Comparison of ENCODE assay signal across 1 cellular context in genomic region chr16:19555186-19555937, GRCh38.
TF ChIP-seq lines count a peak whose summit lies in the region.

Gene VPS35L, plus strand, starts transcription at chr16:19555703. Its CDS starts 27 bp downstream, at chr16:19555730.

TF ChIP-seq in H1, 55 proteins besides CTCF, POLR2A, EP300 and RAD21:
- no peak; the same call in 1 of the 2 replicates for TF ChIP-seq BRCA1 (IDR thresholded peaks at IDR 0.05; ENCODE audit: low read depth, low read length)
- TF ChIP-seq TAF7 (optimal IDR thresholded peaks at IDR 0.05; ENCODE audit: borderline replicate concordance, low read depth, low read length), result peak; percentile 55
- peak in 1 of 2 experiments; percentile 8; a peak in 1 of 4 replicates for TF ChIP-seq HDAC2 (IDR thresholded peaks at IDR 0.05; ENCODE audit: borderline replicate concordance in 1 of 2, low read depth in 2 of 2, low read length in 2 of 2)
- TF ChIP-seq JUND (IDR thresholded peaks at IDR 0.05; ENCODE audit: low read length), result peak; percentile 95
- no peak for TF ChIP-seq HDAC6 (IDR thresholded peaks at IDR 0.05; ENCODE audit: low read depth, low read length)
- peak; percentile 84 for TF ChIP-seq POLR2AphosphoS5 (IDR thresholded peaks at IDR 0.05; ENCODE audit: low read depth, low read length)
- 0 out of 2 replicates have a peak, but pooled peaks have one; percentile 45 for TF ChIP-seq CHD2 (IDR thresholded peaks at IDR 0.05; ENCODE audit: low read length)
- TF ChIP-seq TBP (IDR thresholded peaks at IDR 0.05; ENCODE audit: low read depth, low read length), result peak; percentile 73
- no peak for TF ChIP-seq NANOG (IDR thresholded peaks at IDR 0.05; ENCODE audit: insufficient read depth, low read depth, low read length, poor library complexity, severe bottlenecking)
- peak; percentile 89 for TF ChIP-seq ATF2 (IDR thresholded peaks at IDR 0.05; ENCODE audit: low read length)
- TF ChIP-seq ASH2L (IDR thresholded peaks at IDR 0.05; ENCODE audit: low read length), result no peak
- TF ChIP-seq SP2 (IDR thresholded peaks at IDR 0.05; ENCODE audit: low read length), result no peak
- TF ChIP-seq TAF1 (IDR thresholded peaks at IDR 0.05; ENCODE audit: low read depth, low read length), result peak; percentile 86
- TF ChIP-seq TEAD4 (IDR thresholded peaks at IDR 0.05; ENCODE audit: low read depth, low read length), result peak; percentile 26; the same call in 1 of the 2 replicates
- no peak for TF ChIP-seq CHD7 (IDR thresholded peaks at IDR 0.05; ENCODE audit: insufficient replicate concordance, low read length)
- no peak for TF ChIP-seq ZNF274 (IDR thresholded peaks at IDR 0.05; ENCODE audit: borderline replicate concordance, extremely low read depth, low read length)
- TF ChIP-seq SP4 (IDR thresholded peaks at IDR 0.05; ENCODE audit: low read length), result peak; percentile 65; the same call in 1 of the 2 replicates
- no peak for TF ChIP-seq EGR1 (IDR thresholded peaks at IDR 0.05; ENCODE audit: borderline replicate concordance, low read depth, low read length)
- TF ChIP-seq RXRA (IDR thresholded peaks at IDR 0.05; ENCODE audit: insufficient read depth, low read depth, low read length), result no peak
- peak; percentile 30; the same call in 1 of the 2 replicates for TF ChIP-seq ATF3 (IDR thresholded peaks at IDR 0.05; ENCODE audit: insufficient read depth, low read depth, low read length)
- TF ChIP-seq CBX5 (IDR thresholded peaks at IDR 0.05; ENCODE audit: low read depth, low read length), result no peak
- TF ChIP-seq EZH2 (IDR thresholded peaks at IDR 0.05; ENCODE audit: low read depth, low read length, severe bottlenecking), result no peak
- TF ChIP-seq JUN (IDR thresholded peaks at IDR 0.05; ENCODE audit: low read depth, low read length), result peak; percentile 66; the same call in 1 of the 2 replicates
- TF ChIP-seq E2F6 (IDR thresholded peaks at IDR 0.05), result peak; percentile 46; the same call in 1 of the 2 replicates
- peak; percentile 28 for TF ChIP-seq KDM4A (IDR thresholded peaks at IDR 0.05; ENCODE audit: low read depth, low read length, severe bottlenecking)
- TF ChIP-seq NRF1 (IDR thresholded peaks at IDR 0.05; ENCODE audit: low read depth, low read length), result no peak
- TF ChIP-seq KDM1A (IDR thresholded peaks at IDR 0.05; ENCODE audit: borderline replicate concordance, low read length), result no peak
- peak; percentile 55 for TF ChIP-seq CTBP2 (IDR thresholded peaks at IDR 0.05; ENCODE audit: borderline replicate concordance, insufficient read depth, insufficient read length, low read length)
- TF ChIP-seq TCF12 (IDR thresholded peaks at IDR 0.05; ENCODE audit: low read depth, low read length), result peak; percentile 69; the same call in 1 of the 2 replicates
- peak; percentile 59 for TF ChIP-seq SIX5 (IDR thresholded peaks at IDR 0.05; ENCODE audit: low read depth, low read length)
- TF ChIP-seq GTF2F1 (IDR thresholded peaks at IDR 0.05; ENCODE audit: borderline replicate concordance, low read depth, low read length), result 0 out of 2 replicates have a peak, but pooled peaks have one; percentile 23
- 0 out of 2 replicates have a peak, but pooled peaks have one; percentile 16 for TF ChIP-seq GABPA (IDR thresholded peaks at IDR 0.05; ENCODE audit: borderline replicate concordance, insufficient read depth, low read length)
- no peak for TF ChIP-seq FOSL1 (IDR thresholded peaks at IDR 0.05; ENCODE audit: insufficient read depth, low read depth, low read length)
- TF ChIP-seq RBBP5 (IDR thresholded peaks at IDR 0.05; ENCODE audit: borderline replicate concordance, low read depth, low read length), result peak; percentile 74
- no peak for TF ChIP-seq RFX5 (IDR thresholded peaks at IDR 0.05; ENCODE audit: borderline replicate concordance, low read depth, low read length)
- peak; percentile 88 for TF ChIP-seq CREB1 (IDR thresholded peaks at IDR 0.05)
- TF ChIP-seq RNF2 (IDR thresholded peaks at IDR 0.05; ENCODE audit: borderline replicate concordance, low read depth, low read length, missing control alignments, poor library complexity, severe bottlenecking), result no peak
- TF ChIP-seq USF2 (IDR thresholded peaks at IDR 0.05; ENCODE audit: low read length), result peak; percentile 79
- TF ChIP-seq POU5F1 (IDR thresholded peaks at IDR 0.05; ENCODE audit: low read depth, low read length), result no peak
- TF ChIP-seq KDM5A (IDR thresholded peaks at IDR 0.05; ENCODE audit: low read length), result peak; percentile 69
- TF ChIP-seq SAP30 (IDR thresholded peaks at IDR 0.05; ENCODE audit: insufficient read depth, insufficient replicate concordance, low read length), result peak; percentile 69
- TF ChIP-seq PHF8 (conservative IDR thresholded peaks at IDR 0.05; ENCODE audit: low read depth, low read length), result peak; percentile 89; the same call in 1 of the 2 replicates
- no peak for TF ChIP-seq SIRT6 (IDR thresholded peaks at IDR 0.05; ENCODE audit: low read length)
- peak; percentile 100 for TF ChIP-seq YY1 (IDR thresholded peaks at IDR 0.05; ENCODE audit: low read depth, low read length)
- TF ChIP-seq CHD1 (IDR thresholded peaks at IDR 0.05; ENCODE audit: low read depth, low read length), result no peak
- TF ChIP-seq SRF (IDR thresholded peaks at IDR 0.05; ENCODE audit: low read depth, low read length), result no peak
- TF ChIP-seq SIN3A (conservative IDR thresholded peaks at IDR 0.05 in 1 of 2, IDR thresholded peaks at IDR 0.05 in 1 of 2; ENCODE audit: low read depth in 1 of 2, low read length in 2 of 2), result peak in 1 of 2 experiments; percentile 93; a peak in 3 of 4 replicates
- TF ChIP-seq BACH1 (IDR thresholded peaks at IDR 0.05; ENCODE audit: low read length), result peak; percentile 84
- TF ChIP-seq MAX (IDR thresholded peaks at IDR 0.05), result peak; percentile 81
- no peak for TF ChIP-seq CBX8 (IDR thresholded peaks at IDR 0.05; ENCODE audit: borderline replicate concordance, low read depth, low read length)
- TF ChIP-seq SUZ12 (IDR thresholded peaks at IDR 0.05; ENCODE audit: low read length), result no peak
- TF ChIP-seq CEBPB (IDR thresholded peaks at IDR 0.05; ENCODE audit: low read depth, low read length), result 0 out of 2 replicates have a peak, but pooled peaks have one; percentile 27
- no peak for TF ChIP-seq BCL11A (IDR thresholded peaks at IDR 0.05; ENCODE audit: low read depth in 2 of 2, low read length in 2 of 2)
- TF ChIP-seq SP1 (IDR thresholded peaks at IDR 0.05; ENCODE audit: low read depth, low read length), result no peak; the same call in 1 of the 2 replicates
- peak; percentile 67; the same call in 1 of the 2 replicates for TF ChIP-seq MAFK (IDR thresholded peaks at IDR 0.05; ENCODE audit: low read depth, low read length)
TF ChIP-seq in H1: peak in this region for 31.
